8 cellular contexts compared by ENCODE assay signal in the genomic region with DNA sequence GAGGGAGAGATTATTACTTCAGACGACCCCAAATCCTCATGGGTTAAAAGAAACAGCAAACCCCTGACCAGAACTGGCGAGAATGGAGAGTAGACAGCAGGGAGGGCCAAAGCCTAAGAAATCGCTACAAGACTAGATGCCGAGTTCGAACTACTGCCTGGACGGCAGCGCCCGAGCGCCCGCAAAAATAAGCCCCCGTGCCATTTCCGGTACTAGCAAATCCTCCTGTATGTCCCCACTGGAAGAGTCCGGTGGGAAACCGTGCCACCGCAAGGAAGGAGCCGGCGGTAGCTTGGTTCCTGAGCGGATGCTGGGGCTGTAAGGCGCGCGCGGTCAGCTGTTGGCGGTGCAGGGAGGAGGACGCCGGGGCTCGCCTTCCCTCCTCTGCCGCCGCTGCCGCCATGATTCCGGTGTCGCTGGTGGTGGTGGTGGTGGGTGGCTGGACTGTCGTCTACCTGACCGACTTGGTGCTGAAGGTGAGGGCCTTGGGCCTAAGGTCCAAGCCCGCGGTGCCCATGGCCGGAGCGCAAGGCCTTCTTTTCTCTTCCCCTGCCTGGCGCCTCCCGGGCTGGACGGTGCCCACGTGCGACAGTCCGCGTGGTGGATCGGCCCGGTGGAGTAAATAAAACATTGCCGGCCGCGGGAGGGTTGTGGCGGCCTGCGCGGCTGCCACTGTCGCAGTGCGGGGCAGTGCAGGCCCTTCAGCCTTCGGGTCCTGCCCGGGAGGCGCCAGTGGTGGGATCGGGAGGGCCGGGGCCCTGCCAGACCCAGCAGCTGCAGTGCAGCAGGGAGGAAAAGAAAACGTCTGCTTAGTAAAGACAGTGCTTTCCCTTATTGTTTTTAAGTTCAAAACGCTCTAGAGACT. TPM values are rescaled to one million over a fixed set of nuclear protein-coding genes. Genes with fewer than 3 reads are reported as not detected.
DNase-seq lines count a peak whose midpoint lies in the region; ATAC-seq and TF ChIP-seq lines count a peak whose summit lies in the region.

MBTPS2 (plus strand) TSS at position 284 of the 865 bp plus-strand sequence; CDS start at position 402, 118 bp downstream.

- intact Hi-C loops in Right ventricle myocardium inferior (cut with DNase I) (loop anchor here (1.0 to 5.0 kb wide), 2 partner anchors 82 to 103 kb away; partner anchors contain the start of gene SMS), ovary (cut with DNase I) (no loop called here)

- DNase-seq in NCI-H1105 (lab: John Stamatoyannopoulos, UW) (peak; percentile 74), SKM-1 (lab: John Stamatoyannopoulos, UW; ENCODE audit: unreplicated experiment) (peak; percentile 17), Right ventricle myocardium inferior (ENCODE audit: missing footprints) (peak; percentile 88), ovary (peak; percentile 80 to 89 (median 87))

- H3K27me3 ChIP-seq in ovary (no peaks in the 10 kb centered on the region), thymus (ENCODE audit: control insufficient read depth, insufficient read depth) (no peaks in the 10 kb centered on the region)

- 27 to 35% (median 34%) methylated on average over 61 of the region's 61 CpGs for WGBS in ovary, 3 donors
- WGBS in thymus: under 1% methylated on average over 54 of the region's 61 CpGs

- no peak for TF ChIP-seq EP300 in ovary (IDR thresholded peaks at IDR 0.05)

- TF ChIP-seq CTCF in ovary (IDR thresholded peaks at IDR 0.05): peak in 1 of 3 donors; percentile 5

- ATAC-seq in HG02623 (IDR thresholded peaks at IDR 0.05; ENCODE audit: unreplicated experiment) (peak; percentile 88), Right ventricle myocardium inferior (peak; percentile 95)

- H3K4me1 ChIP-seq in ovary (ENCODE audit: insufficient read depth) (no peaks in the 10 kb centered on the region), thymus (ENCODE audit: control insufficient read depth, insufficient read depth, low read length) (peaks cover 4% of the 10 kb centered on the region)

- no peaks in the 10 kb centered on the region for H3K36me3 Mint-ChIP-seq in activated naive CD8-positive, alpha-beta T cell

- H3K27me3 Mint-ChIP-seq in activated naive CD8-positive, alpha-beta T cell: no peaks in the 10 kb centered on the region

- H3K9me3 Mint-ChIP-seq in activated naive CD8-positive, alpha-beta T cell (ENCODE audit: low read depth): no peaks in the 10 kb centered on the region

- H3K4me1 Mint-ChIP-seq in activated naive CD8-positive, alpha-beta T cell (ENCODE audit: low read depth): peaks cover 11% of the 10 kb centered on the region

- H3K27ac Mint-ChIP-seq in activated naive CD8-positive, alpha-beta T cell: peak within 1 kb of the TSS; percentile 86

- H3K9me3 ChIP-seq in ovary (no peaks in the 10 kb centered on the region), thymus (ENCODE audit: control insufficient read depth) (no peaks in the 10 kb centered on the region)

- H3K27ac ChIP-seq in ovary (peak within 1 kb of the TSS; percentile 36 to 58), thymus (ENCODE audit: low read depth) (peak within 1 kb of the TSS; percentile 61)

- no peaks in the 10 kb centered on the region for H3K36me3 ChIP-seq in ovary
- H3K36me3 ChIP-seq in thymus (ENCODE audit: control insufficient read depth, insufficient read depth): no peaks in the 10 kb centered on the region

- H3K4me3 ChIP-seq in ovary (peak within 1 kb of the TSS; percentile 49), thymus (ENCODE audit: low read length) (peak within 1 kb of the TSS; percentile 58)

- peak within 1 kb of the TSS; percentile 91 for H3K4me3 Mint-ChIP-seq in activated naive CD8-positive, alpha-beta T cell

- TF ChIP-seq POLR2A in GM10847 (IDR thresholded peaks at IDR 0.05; ENCODE audit: extremely low read depth, insufficient read length) (peak; percentile 46), ovary (IDR thresholded peaks at IDR 0.05) (peak; percentile 51)

RNA-seq across cellular contexts. Expression of gene MBTPS2, which starts in this region (rescaled TPM):
- total RNA-seq in Right ventricle myocardium inferior (8.3 TPM), ovary (10 to 100 TPM in 6 of 7 donors, 1 to 10 TPM in 1; 9.7 to 18.7 (median 15.6) TPM)
- polyA plus RNA-seq in ovary (10 to 100 TPM in 1 of 2 donors, 1 to 10 TPM in 1; 8.3 to 12.6 TPM), thymus (2.7 TPM)

Comparison
In these comparisons a context has a peak if more than half of its experiments do, and no peak if none do; other contexts are left out.
1. Peak in every context shown above with its lines: DNase-seq, ATAC-seq, H3K4me3 ChIP-seq and H3K27ac ChIP-seq.
2. DNase-seq: peak in every context shown above with its lines; median percentile 88 in Right ventricle myocardium inferior; 87 in ovary; 74 in NCI-H1105; 17 in SKM-1.